In the genomic region with DNA sequence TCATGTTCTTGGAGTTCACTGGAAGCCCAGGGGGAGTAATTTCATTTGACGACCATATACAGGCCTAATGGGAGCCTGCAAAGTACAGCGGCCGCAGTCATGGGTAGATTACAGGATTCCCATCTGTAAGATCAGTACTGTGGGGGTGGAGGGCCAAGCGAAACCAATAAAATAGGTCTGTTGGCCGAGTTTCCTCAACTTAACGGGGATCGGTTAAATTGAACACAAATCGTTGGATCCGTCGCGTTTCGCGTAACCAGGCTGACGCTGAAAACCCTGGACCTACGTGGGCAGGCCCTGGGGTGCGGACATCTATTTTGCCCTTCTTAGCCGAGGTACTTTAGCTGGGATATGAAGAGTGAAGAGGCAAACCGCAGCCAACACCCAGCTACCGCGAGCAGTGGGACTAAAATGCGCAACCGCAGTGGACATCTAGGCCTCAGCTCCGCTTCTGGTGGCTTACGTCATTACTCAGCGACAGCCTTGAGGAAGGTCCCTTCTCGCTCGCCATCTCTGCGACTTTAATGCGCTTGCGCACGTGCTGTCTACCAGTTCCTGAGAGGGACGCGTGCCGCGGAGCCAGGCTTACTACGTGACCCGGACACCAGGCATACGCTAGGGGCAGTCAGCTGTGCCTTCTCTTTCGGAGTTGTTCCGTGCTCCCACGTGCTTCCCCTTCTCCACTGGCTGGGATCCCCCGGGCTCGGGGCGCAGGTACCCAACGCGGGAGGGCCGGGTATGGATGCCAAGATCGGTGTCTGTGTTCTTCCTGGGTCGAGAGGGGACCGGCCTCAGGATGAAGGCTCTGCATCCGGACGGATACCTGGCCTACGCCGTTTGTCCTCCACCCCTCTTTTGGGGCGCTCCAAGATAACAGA, we compare ENCODE assay signal across 8 cellular contexts. TPM values are rescaled to one million over a fixed set of nuclear protein-coding genes. Genes with fewer than 3 reads are reported as not detected.
A peak's percentile ranks its signal among the peaks of the same experiment; 100 is the strongest.
DNase-seq lines count a peak whose midpoint lies in the region; ATAC-seq and TF ChIP-seq lines count a peak whose summit lies in the region.

Gene NAT10 (plus strand): TSS at position 551 of the 878 bp plus-strand sequence. CDS start 2,597 bp downstream, outside the sequence.

- peak within 1 kb of the TSS; percentile 95 for H3K4me3 Mint-ChIP-seq in T-helper 1 cell treated with Interleukin-12 subunit alpha and Interleukin-12 subunit beta and Interleukin-4 antibody, amounts not matched to agents 30 μg/mL and 1 μg/mL, for 36 hours
- H3K4me3 Mint-ChIP-seq in progenitor cell of endocrine pancreas (ENCODE audit: low read depth): peak within 1 kb of the TSS; percentile 95

- DNase-seq in NCI-H1694 (lab: John Stamatoyannopoulos, UW): peak; percentile 95
- peak; percentile 96 for DNase-seq in amniotic stem cell (lab: John Stamatoyannopoulos, UW)
- peak; percentile 98 for DNase-seq in left cardiac atrium
- DNase-seq in progenitor cell of endocrine pancreas (ENCODE audit: low spot score, unreplicated experiment): peak; percentile 92
- peak; percentile 97 for DNase-seq in ureter (ENCODE audit: low spot score)

- TF ChIP-seq POLR2A in GM15510 (IDR thresholded peaks at IDR 0.05; ENCODE audit: borderline replicate concordance, extremely low read depth, insufficient read length): peak; percentile 84

- intact Hi-C loops in left cardiac atrium (cut with DNase I): loop anchor here in 1 of 2 donors (2.0 to 10.0 kb wide), 2 partner anchors 53 to 111 kb away; no protein-coding TSS in a partner anchor

- peak within 1 kb of the TSS; percentile 97 for H3K27ac Mint-ChIP-seq in T-helper 1 cell treated with Interleukin-12 subunit alpha and Interleukin-12 subunit beta and Interleukin-4 antibody, amounts not matched to agents 30 μg/mL and 1 μg/mL, for 36 hours
- H3K27ac Mint-ChIP-seq in progenitor cell of endocrine pancreas: peak within 1 kb of the TSS; percentile 97

- H3K4me1 Mint-ChIP-seq in T-helper 1 cell treated with Interleukin-12 subunit alpha and Interleukin-12 subunit beta and Interleukin-4 antibody, amounts not matched to agents 30 μg/mL and 1 μg/mL, for 36 hours (ENCODE audit: low read depth): peaks cover 42% of the 10 kb centered on the region
- H3K4me1 Mint-ChIP-seq in progenitor cell of endocrine pancreas (ENCODE audit: low read depth): peaks cover 16% of the 10 kb centered on the region

- ATAC-seq in HG02885 (IDR thresholded peaks at IDR 0.05; ENCODE audit: poor library complexity, unreplicated experiment) (peak; percentile 90), left cardiac atrium (peak; percentile 98)

- H3K9me3 Mint-ChIP-seq in T-helper 1 cell treated with Interleukin-12 subunit alpha and Interleukin-12 subunit beta and Interleukin-4 antibody, amounts not matched to agents 30 μg/mL and 1 μg/mL, for 36 hours: no peaks in the 10 kb centered on the region
- no peaks in the 10 kb centered on the region for H3K9me3 Mint-ChIP-seq in progenitor cell of endocrine pancreas (ENCODE audit: low read depth)

- peaks cover 29% of the 10 kb centered on the region for H3K36me3 Mint-ChIP-seq in T-helper 1 cell treated with Interleukin-12 subunit alpha and Interleukin-12 subunit beta and Interleukin-4 antibody, amounts not matched to agents 30 μg/mL and 1 μg/mL, for 36 hours (ENCODE audit: low read depth)
- H3K36me3 Mint-ChIP-seq in progenitor cell of endocrine pancreas (ENCODE audit: insufficient read depth): peaks cover 12% of the 10 kb centered on the region

- peak; percentile 26 for TF ChIP-seq CTCF in progenitor cell of endocrine pancreas (IDR thresholded peaks at IDR 0.05; ENCODE audit: unreplicated experiment)

- no peaks in the 10 kb centered on the region for H3K27me3 Mint-ChIP-seq in T-helper 1 cell treated with Interleukin-12 subunit alpha and Interleukin-12 subunit beta and Interleukin-4 antibody, amounts not matched to agents 30 μg/mL and 1 μg/mL, for 36 hours (ENCODE audit: low read depth)
- H3K27me3 Mint-ChIP-seq in progenitor cell of endocrine pancreas: no peaks in the 10 kb centered on the region

RNA-seq across cellular contexts. Expression of gene NAT10, which starts in this region (rescaled TPM):
- 10 to 100 TPM; 20.1 to 29.0 TPM for total RNA-seq in left cardiac atrium
- total RNA-seq in progenitor cell of endocrine pancreas: 59.2 and 64.5 TPM in 2 replicates
- 79.8 TPM for total RNA-seq in ureter

Comparison
In these comparisons a context has a peak if more than half of its experiments do, and no peak if none do; other contexts are left out.
1. Peak in every context shown above with its lines: DNase-seq and ATAC-seq.